Comparison of ENCODE assay signal across 21 cellular contexts in the genomic region with DNA sequence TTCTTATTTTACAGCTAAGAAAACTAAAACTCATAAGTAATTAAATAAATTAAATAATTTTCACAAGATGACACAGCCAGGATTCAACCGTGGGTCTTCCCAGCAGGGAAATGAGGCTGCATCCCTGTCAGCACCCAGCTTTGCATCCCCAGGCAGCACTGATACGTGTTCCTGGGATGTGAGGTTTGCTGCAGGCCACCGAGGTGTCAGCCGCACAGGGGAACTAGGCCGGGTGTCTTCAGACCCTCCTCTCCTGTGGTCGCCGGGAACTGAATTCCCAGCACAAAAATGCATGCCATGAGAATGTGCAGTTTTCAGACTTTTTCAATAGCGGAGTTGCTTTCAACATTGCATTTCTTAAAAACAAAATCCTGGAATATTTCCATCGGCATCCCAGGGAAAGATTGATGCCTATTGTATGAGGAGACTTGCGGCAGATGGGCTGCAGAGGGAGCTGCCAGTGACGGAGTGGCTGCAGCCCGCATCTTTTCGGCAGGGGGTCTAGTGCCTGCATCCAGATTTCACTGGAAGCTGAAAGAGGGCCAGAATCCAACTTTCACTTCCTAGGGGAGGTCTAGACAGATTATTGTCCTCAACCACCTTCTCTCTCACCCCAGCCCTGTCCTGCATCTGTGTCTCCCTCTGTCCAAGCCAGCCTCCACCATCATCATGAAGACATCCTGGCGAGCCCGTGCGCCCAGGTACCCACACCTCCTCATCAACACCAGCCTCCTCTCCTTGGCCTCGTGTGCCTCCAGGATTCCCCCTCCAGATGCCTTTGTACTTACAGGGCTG. TPM values are rescaled to one million over a fixed set of nuclear protein-coding genes. Genes with fewer than 3 reads are reported as not detected.
DNase-seq lines count a peak whose midpoint lies in the region; TF ChIP-seq lines count a peak whose summit lies in the region.
"Had no signal": no experiment of that assay in that cellular context is flagged by ENCODE, and none has a peak within 500 bp of the region (broad histone marks: within the 10 kb centered on the region; RNA-seq: fewer than 3 reads in every experiment).

No MANE protein-coding gene starts in this region.

- no peaks in the 10 kb centered on the region for H3K9me3 ChIP-seq in BLaER1
- no peaks in the 10 kb centered on the region for H3K9me3 ChIP-seq in osteoblast (ENCODE audit: low read depth, low read length)
- H3K9me3 ChIP-seq: A549, HAP-1, SJCRH30 had no signal

- no peak overlapping the region for H3K27ac Mint-ChIP-seq in endothelial cell (ENCODE audit: unreplicated experiment)

- H3K4me1 ChIP-seq in BLaER1 (peaks cover 100% of the 10 kb centered on the region), osteoblast (ENCODE audit: insufficient read depth, low read length) (no peaks in the 10 kb centered on the region)
- H3K4me1 ChIP-seq: A549, HAP-1 had no signal

- CTCF ChIA-PET in HEK293T (lab: Yijun Ruan, JAX), result no interaction called here

- H3K4me1 Mint-ChIP-seq in endothelial cell (ENCODE audit: unreplicated experiment), result no peaks in the 10 kb centered on the region

- POLR2A ChIA-PET in HEK293T (lab: Yijun Ruan, JAX), result no interaction called here

- H3K4me3 Mint-ChIP-seq in endothelial cell (ENCODE audit: unreplicated experiment), result no peak overlapping the region

- TF ChIP-seq CTCF in osteoblast (IDR thresholded peaks at IDR 0.05; ENCODE audit: extremely low read depth, low read depth, low read length) (no peak), endothelial cell (IDR thresholded peaks at IDR 0.05; ENCODE audit: unreplicated experiment) (no peak)

- no peak overlapping the region for H3K9ac ChIP-seq in BLaER1

- H3K27me3 Mint-ChIP-seq in endothelial cell (ENCODE audit: unreplicated experiment), result peaks cover 7% of the 10 kb centered on the region

- DNase-seq in NCI-H2171 (lab: John Stamatoyannopoulos, UW), result peak; percentile 74
- no peak for DNase-seq in caudate nucleus (lab: John Stamatoyannopoulos, UW)
- peak; percentile 67 for DNase-seq in osteoblast (ENCODE audit: insufficient read length, low spot score, missing footprints)
- DNase-seq in medulla oblongata (ENCODE audit: extremely low spot score), result no peak
- no peak for DNase-seq in endothelial cell (ENCODE audit: low spot score)
- DNase-seq in HEK293T (ENCODE audit: extremely low spot score), result no peak
- DNase-seq in UCSD-AML1 (lab: John Stamatoyannopoulos, UW; ENCODE audit: unreplicated experiment), result no peak
- DNase-seq: COR-L47; EL; KBM-7; NCI-H1436; NCI-H2081; NCI-H2227 treated with DMSO at 0.1 percent for 48 hours; NCI-H526; NK-92 treated with Interleukin-12 subunit alpha and Interleukin-12 subunit beta, amount 100 ng/mL, for 24 hours; SJCRH30 had no signal

- H4K20me1 ChIP-seq in BLaER1 (no peaks in the 10 kb centered on the region), osteoblast (ENCODE audit: insufficient read depth, low read length) (peaks cover 3% of the 10 kb centered on the region)

- no peaks in the 10 kb centered on the region for H3K27me3 ChIP-seq in BLaER1
- H3K27me3 ChIP-seq in osteoblast (ENCODE audit: insufficient read depth, low read length), result peaks cover 29% of the 10 kb centered on the region
- H3K27me3 ChIP-seq: SJCRH30 had no signal

- no peaks in the 10 kb centered on the region for H3K79me2 ChIP-seq in osteoblast (ENCODE audit: insufficient read depth, low read length)

- H3K36me3 Mint-ChIP-seq in endothelial cell (ENCODE audit: low read depth, unreplicated experiment), result no peaks in the 10 kb centered on the region

- H3K36me3 ChIP-seq in BLaER1 (peaks cover 33% of the 10 kb centered on the region), osteoblast (ENCODE audit: insufficient read depth, low read length) (no peaks in the 10 kb centered on the region)
- H3K36me3 ChIP-seq: HAP-1, SJCRH30 had no signal

- H3K4me3 ChIP-seq in BLaER1, result no peak overlapping the region
- no peak overlapping the region for H3K4me3 ChIP-seq in osteoblast (ENCODE audit: insufficient read depth, low read length)
- H3K4me3 ChIP-seq: A549, HAP-1, SJCRH30 had no signal

- H2AFZ ChIP-seq in osteoblast (ENCODE audit: low read length), result no peak overlapping the region

- H3K4me2 ChIP-seq in BLaER1, result peak overlapping the region; percentile 93; the same call in 1 of the 2 replicates
- H3K4me2 ChIP-seq in osteoblast (ENCODE audit: insufficient read depth, low read length), result no peak overlapping the region
- H3K4me2 ChIP-seq: A549 had no signal

- no peaks in the 10 kb centered on the region for H3K9me3 Mint-ChIP-seq in endothelial cell (ENCODE audit: unreplicated experiment)

- H3K27ac ChIP-seq in BLaER1 (peak overlapping the region; percentile 98), caudate nucleus (ENCODE audit: low read depth, low read length) (peak overlapping the region; percentile 24), osteoblast (ENCODE audit: low read depth, low read length) (no peak overlapping the region)
- H3K27ac ChIP-seq: A549, SJCRH30 had no signal

TF ChIP-seq in HEK293T, 16 proteins besides CTCF, POLR2A, EP300 and RAD21:
- TF ChIP-seq NFRKB (IDR thresholded peaks at IDR 0.05), result no peak

RNA-seq across cellular contexts. Expression of gene LRTM2, which starts 12.6 kb away (rescaled TPM):
- total RNA-seq in osteoblast (not detected in 2 replicates), endothelial cell (ENCODE audit: unreplicated experiment) (not detected)
- total RNA-seq: OCI-LY7, RPMI7951, SJCRH30 had no signal

Comparison
In these comparisons a context has a peak if more than half of its experiments do, and no peak if none do; other contexts are left out.
1. DNase-seq: peak in NCI-H2171 (single experiment) and osteoblast (single experiment); none in caudate nucleus (0 of 61), medulla oblongata (single experiment), endothelial cell (single experiment), HEK293T (single experiment) and UCSD-AML1 (single experiment).